In genomic region chr16:55543470-55543869, GRCh38 we compare ENCODE assay signal across 10 cellular contexts. TPM values are rescaled to one million over a fixed set of nuclear protein-coding genes. Genes with fewer than 3 reads are reported as not detected.
DNase-seq lines count a peak whose midpoint lies in the region; ATAC-seq and TF ChIP-seq lines count a peak whose summit lies in the region.
"Had no signal": no experiment of that assay in that cellular context is flagged by ENCODE, and none has a peak within 500 bp of the region (broad histone marks: within the 10 kb centered on the region; RNA-seq: fewer than 3 reads in every experiment).

No MANE protein-coding gene starts in this region.

- no peak overlapping the region for H3K9ac ChIP-seq in adipocyte (ENCODE audit: low read length)

- H2AFZ ChIP-seq in hepatocyte: no peak overlapping the region

- ATAC-seq in HG02973 (IDR thresholded peaks at IDR 0.05; ENCODE audit: unreplicated experiment): no peak

- no peaks in the 10 kb centered on the region for H3K79me2 ChIP-seq in hepatocyte

- intact Hi-C loops in tibial artery (cut with DNase I; ENCODE audit: low total_unique reads): loop anchor here (2.0 kb wide), 1 partner anchor 79 kb away; no protein-coding TSS in a partner anchor

- no peaks in the 10 kb centered on the region for H3K9me2 ChIP-seq in hepatocyte (replicated peaks; ENCODE audit: insufficient read depth)

- no peak overlapping the region for H3K4me2 ChIP-seq in hepatocyte

- H3K9me3 ChIP-seq in adipocyte (ENCODE audit: control insufficient read depth, low read length) (no peaks in the 10 kb centered on the region), hepatocyte (ENCODE audit: low read depth) (no peaks in the 10 kb centered on the region), tibial artery (no peaks in the 10 kb centered on the region)

- peak; percentile 58 for TF ChIP-seq CTCF in hepatocyte (IDR thresholded peaks at IDR 0.05; ENCODE audit: poor library complexity)
- TF ChIP-seq CTCF in tibial artery (IDR thresholded peaks at IDR 0.05): peak; percentile 28 to 68
- no peak for TF ChIP-seq CTCF in GM20000 (IDR thresholded peaks at IDR 0.05; ENCODE audit: extremely low read depth, missing control alignments)

- H3K27ac ChIP-seq in hepatocyte: no peak overlapping the region
- no peak overlapping the region for H3K27ac ChIP-seq in tibial artery

- H4K20me1 ChIP-seq in hepatocyte (ENCODE audit: insufficient read depth, poor library complexity, severe bottlenecking): no peaks in the 10 kb centered on the region

- 42% methylated on average over 2 of the region's 2 CpGs for WGBS in hepatocyte (ENCODE audit: low lambda C conversion rate, missing lambda C conversion rate)

- DNase-seq in DMS53 (lab: John Stamatoyannopoulos, UW) (peak; percentile 6), DMS53 treated with DMSO at 0.1 percent for 48 hours (lab: John Stamatoyannopoulos, UW; ENCODE audit: unreplicated experiment) (no peak), adipocyte (ENCODE audit: low read depth) (peak; percentile 83), hepatocyte (ENCODE audit: low spot score) (peak; percentile 44), tibial artery (no peak), GM20000 (ENCODE audit: low spot score) (no peak), islet precursor cell (no peak)
- DNase-seq: activated gamma-delta T cell, naive B cell had no signal

- no peaks in the 10 kb centered on the region for H3K27me3 ChIP-seq in adipocyte (replicated peaks; ENCODE audit: control insufficient read depth, insufficient read depth, low read length)
- no peaks in the 10 kb centered on the region for H3K27me3 ChIP-seq in hepatocyte
- no peaks in the 10 kb centered on the region for H3K27me3 ChIP-seq in tibial artery

- H3K4me1 ChIP-seq in adipocyte (ENCODE audit: control insufficient read depth, insufficient read depth, low read length) (peaks cover 20% of the 10 kb centered on the region), hepatocyte (ENCODE audit: insufficient read depth) (no peaks in the 10 kb centered on the region), tibial artery (no peaks in the 10 kb centered on the region)

- no peak overlapping the region for H3K4me3 ChIP-seq in adipocyte (ENCODE audit: low read length)
- no peak overlapping the region for H3K4me3 ChIP-seq in hepatocyte
- H3K4me3 ChIP-seq in tibial artery: no peak overlapping the region

- H3K36me3 ChIP-seq in adipocyte (ENCODE audit: control insufficient read depth, insufficient read depth, low read length, severe bottlenecking) (no peaks in the 10 kb centered on the region), hepatocyte (replicated peaks; ENCODE audit: insufficient read depth, low read depth) (no peaks in the 10 kb centered on the region), tibial artery (no peaks in the 10 kb centered on the region)

RNA-seq across cellular contexts. Expression of gene CAPNS2, which starts 23.0 kb away (rescaled TPM):
- total RNA-seq in hepatocyte: 0.30 TPM in 1 of 2 replicates, not detected in the other
- polyA plus RNA-seq in hepatocyte: not detected in 2 replicates

RNA-seq across cellular contexts. Expression of gene LPCAT2, which starts 34.6 kb away (rescaled TPM):
- total RNA-seq in hepatocyte: 9.5 and 13.9 TPM in 2 replicates
- 6.4 and 10.6 TPM in 2 replicates for polyA plus RNA-seq in hepatocyte

Comparison
In these comparisons a context has a peak if more than half of its experiments do, and no peak if none do; other contexts are left out.
1. DNase-seq: peak in DMS53 (single experiment), adipocyte (single experiment) and hepatocyte (single experiment); none in DMS53 treated with DMSO at 0.1 percent for 48 hours (single experiment), tibial artery (0 of 2), GM20000 (single experiment) and islet precursor cell (single experiment).